16 cellular contexts compared by ENCODE assay signal in genomic region chr12:86675197-86675596, GRCh38.
DNase-seq lines count a peak whose midpoint lies in the region; ATAC-seq, FAIRE-seq and TF ChIP-seq lines count a peak whose summit lies in the region.
"Had no signal": no experiment of that assay in that cellular context is flagged by ENCODE, and none has a peak within 500 bp of the region (broad histone marks: within the 10 kb centered on the region; RNA-seq: fewer than 3 reads in every experiment).

No MANE protein-coding gene starts in this region.

- no peak overlapping the region for H2BK20ac ChIP-seq in H9 (ENCODE audit: low read depth, low read length, poor library complexity, severe bottlenecking)

- H3K23ac ChIP-seq in H9 (ENCODE audit: insufficient read length, low read depth, low read length), result no peak overlapping the region

- no peaks in the 10 kb centered on the region; a peak in 1 of 5 replicates for H3K9me3 Mint-ChIP-seq in H9

- H3K4me3 ChIP-seq in BE2C (ENCODE audit: low read depth, low read length) (no peak overlapping the region), endothelial cell of umbilical vein (replicated peaks in 1 of 3; ENCODE audit: insufficient read depth in 1 of 3, low read depth in 1 of 3, low read length in 3 of 3) (no peak overlapping the region), osteoblast (ENCODE audit: insufficient read depth, low read length) (no peak overlapping the region), spleen (no peak overlapping the region), heart right ventricle (no peak overlapping the region)
- H3K4me3 ChIP-seq: A549; BLaER1 treated with 17β-estradiol and CSF1 and Interleukin-3, amounts not matched to agents 10 nM and 100 nM; GM23248 had no signal

- no peak overlapping the region for H2BK120ac ChIP-seq in H9 (ENCODE audit: low read depth, low read length, poor library complexity, severe bottlenecking)

- no peaks in the 10 kb centered on the region for H4K20me1 ChIP-seq in H9 (ENCODE audit: control insufficient read depth, insufficient read depth, insufficient read length)
- no peaks in the 10 kb centered on the region for H4K20me1 ChIP-seq in endothelial cell of umbilical vein (replicated peaks; ENCODE audit: control insufficient read depth, extremely low read depth, insufficient read depth, low read length)
- H4K20me1 ChIP-seq in osteoblast (ENCODE audit: insufficient read depth, low read length), result no peaks in the 10 kb centered on the region
- H4K20me1 ChIP-seq: BLaER1 treated with 17β-estradiol and CSF1 and Interleukin-3, amounts not matched to agents 10 nM and 100 nM had no signal

- no peak overlapping the region for H4K91ac ChIP-seq in H9 (ENCODE audit: insufficient read length, low read depth, low read length)

- H3K36me3 Mint-ChIP-seq in H9 (ENCODE audit: insufficient read depth in 1 of 3, low read depth in 3 of 3), result no peaks in the 10 kb centered on the region; a peak in 1 of 7 replicates
- H3K36me3 Mint-ChIP-seq: CD4-positive, CD25-positive, alpha-beta regulatory T cell had no signal

- intact Hi-C loops in endothelial cell of umbilical vein (cut with micrococcal nuclease) (no loop called here), spleen (cut with DNase I; ENCODE audit: low total_unique reads) (no loop called here), heart right ventricle (cut with DNase I) (no loop called here)

- CTCF ChIA-PET in endothelial cell of umbilical vein (lab: Charles Lee), result no interaction called here

- no peaks in the 10 kb centered on the region for H3K36me3 ChIP-seq in BE2C
- no peaks in the 10 kb centered on the region for H3K36me3 ChIP-seq in endothelial cell of umbilical vein (ENCODE audit: control insufficient read depth in 2 of 2, extremely low read depth in 1 of 2, insufficient read depth in 2 of 2, low read length in 2 of 2)
- no peaks in the 10 kb centered on the region for H3K36me3 ChIP-seq in osteoblast (ENCODE audit: insufficient read depth, low read length)
- H3K36me3 ChIP-seq in spleen, result no peaks in the 10 kb centered on the region
- no peaks in the 10 kb centered on the region for H3K36me3 ChIP-seq in heart right ventricle
- H3K36me3 ChIP-seq: BLaER1 treated with 17β-estradiol and CSF1 and Interleukin-3, amounts not matched to agents 10 nM and 100 nM had no signal

- FAIRE-seq in endothelial cell of umbilical vein (lab: Jason Lieb, UNC), result no peak
- FAIRE-seq: A549, GM18507 had no signal

- H2BK5ac ChIP-seq in H9 (ENCODE audit: insufficient read length, low read length), result no peak overlapping the region

- H3K9ac ChIP-seq in H9 (ENCODE audit: extremely low read depth, insufficient read length, low read length), result no peak overlapping the region
- H3K9ac ChIP-seq in endothelial cell of umbilical vein (replicated peaks; ENCODE audit: extremely low read depth, insufficient read depth, low read length), result no peak overlapping the region
- H3K9ac ChIP-seq: BLaER1 treated with 17β-estradiol and CSF1 and Interleukin-3, amounts not matched to agents 10 nM and 100 nM; GM23248 had no signal

- H3K4me2 ChIP-seq in H9 (ENCODE audit: insufficient read depth, insufficient read length, low read length) (no peak overlapping the region), endothelial cell of umbilical vein (ENCODE audit: insufficient read depth, low read length) (no peak overlapping the region), osteoblast (ENCODE audit: insufficient read depth, low read length) (no peak overlapping the region)
- H3K4me2 ChIP-seq: A549; BLaER1 treated with 17β-estradiol and CSF1 and Interleukin-3, amounts not matched to agents 10 nM and 100 nM had no signal

- H3K27me3 ChIP-seq in BE2C (no peaks in the 10 kb centered on the region), H9 (ENCODE audit: insufficient read depth, low read length) (no peaks in the 10 kb centered on the region), endothelial cell of umbilical vein (ENCODE audit: control insufficient read depth in 2 of 2, insufficient read depth in 2 of 2, low read length in 2 of 2) (no peaks in the 10 kb centered on the region), osteoblast (ENCODE audit: insufficient read depth, low read length) (no peaks in the 10 kb centered on the region), spleen (replicated peaks in 1 of 7) (no peaks in the 10 kb centered on the region), heart right ventricle (no peaks in the 10 kb centered on the region)
- H3K27me3 ChIP-seq: BLaER1 treated with 17β-estradiol and CSF1 and Interleukin-3, amounts not matched to agents 10 nM and 100 nM had no signal

- H2AK5ac ChIP-seq in H9 (ENCODE audit: insufficient read length, low read length), result no peak overlapping the region

- no peaks in the 10 kb centered on the region for H3K9me1 ChIP-seq in endothelial cell of umbilical vein (replicated peaks; ENCODE audit: control insufficient read depth, extremely low read depth, insufficient read depth, low read length)

- dilution Hi-C loops in endothelial cell of umbilical vein (cut with MboI; ENCODE audit: extremely low pct_ligation_motif_present, low sequenced_read_pairs), result no loop called here

- H3K14ac ChIP-seq in H9 (ENCODE audit: insufficient read depth, low read length), result no peak overlapping the region

- no peaks in the 10 kb centered on the region for H3K79me1 ChIP-seq in H9 (ENCODE audit: insufficient read depth, low read depth, low read length, poor library complexity, severe bottlenecking)

- no peaks in the 10 kb centered on the region for H3K79me2 ChIP-seq in H9 (ENCODE audit: insufficient read depth, low read length)
- H3K79me2 ChIP-seq in endothelial cell of umbilical vein (ENCODE audit: control insufficient read depth, insufficient read depth, low read length), result no peaks in the 10 kb centered on the region
- no peaks in the 10 kb centered on the region for H3K79me2 ChIP-seq in osteoblast (ENCODE audit: insufficient read depth, low read length)

- TF ChIP-seq POLR2A in endothelial cell of umbilical vein (IDR thresholded peaks at IDR 0.05; ENCODE audit: low read depth, low read length) (no peak), spleen (IDR thresholded peaks at IDR 0.05) (no peak)

- H3T11ph ChIP-seq in H9 (ENCODE audit: low read length), result no peak overlapping the region

- peak overlapping the region; percentile 32 for H2AFZ ChIP-seq in H9 (ENCODE audit: low read length)
- peak overlapping the region; percentile 38 for H2AFZ ChIP-seq in endothelial cell of umbilical vein (ENCODE audit: low read depth, low read length)
- peak overlapping the region; percentile 36 for H2AFZ ChIP-seq in osteoblast (ENCODE audit: low read length)
- H2AFZ ChIP-seq: GM23248 had no signal

- H3K23me2 ChIP-seq in H9 (ENCODE audit: insufficient read length, low read depth, low read length, poor library complexity, severe bottlenecking), result no peaks in the 10 kb centered on the region

- POLR2A ChIA-PET in endothelial cell of umbilical vein (lab: Charles Lee), result no interaction called here

- no peaks in the 10 kb centered on the region for H3K9me3 ChIP-seq in BE2C
- no peaks in the 10 kb centered on the region for H3K9me3 ChIP-seq in H9 (ENCODE audit: control insufficient read depth, low read depth, low read length)
- no peaks in the 10 kb centered on the region for H3K9me3 ChIP-seq in endothelial cell of umbilical vein (replicated peaks; ENCODE audit: control insufficient read depth, insufficient read depth, low read length)
- no peaks in the 10 kb centered on the region for H3K9me3 ChIP-seq in osteoblast (ENCODE audit: low read depth, low read length)
- peaks cover 0 to 4% (median 0%) of the 10 kb centered on the region in 8 donors for H3K9me3 ChIP-seq in spleen
- peaks cover 0 to 2% (median 0%) of the 10 kb centered on the region in 11 donors for H3K9me3 ChIP-seq in heart right ventricle
- H3K9me3 ChIP-seq: A549; BLaER1 treated with 17β-estradiol and CSF1 and Interleukin-3, amounts not matched to agents 10 nM and 100 nM had no signal

- no peak for TF ChIP-seq CTCF in BE2C (IDR thresholded peaks at IDR 0.05; ENCODE audit: low read depth, low read length)
- TF ChIP-seq CTCF in H9 (conservative IDR thresholded peaks at IDR 0.05), result no peak
- no peak for TF ChIP-seq CTCF in endothelial cell of umbilical vein (IDR thresholded peaks at IDR 0.05; ENCODE audit: extremely low read depth in 1 of 2, insufficient read depth in 1 of 2, low read depth in 1 of 2, low read length in 2 of 2)
- no peak for TF ChIP-seq CTCF in osteoblast (IDR thresholded peaks at IDR 0.05; ENCODE audit: extremely low read depth, low read depth, low read length)
- TF ChIP-seq CTCF in spleen (IDR thresholded peaks at IDR 0.05 in 8 of 11, conservative IDR thresholded peaks at IDR 0.05 in 3 of 11), result no peak
- TF ChIP-seq CTCF in heart right ventricle (IDR thresholded peaks at IDR 0.05), result no peak

- DNase-seq in BE2C (peak; percentile 68), H9 (no peak), endothelial cell of umbilical vein (ENCODE audit: low read depth, low spot score) (no peak), osteoblast (ENCODE audit: insufficient read length, low spot score, missing footprints) (no peak), spleen (no peak), heart right ventricle (no peak)
- DNase-seq: AML-193; Calu3; CD4-positive, CD25-positive, alpha-beta regulatory T cell; DMS 273 treated with DMSO at 0.1 percent for 48 hours; GM23248; H7 had no signal

- H3K4ac ChIP-seq in H9 (ENCODE audit: low read depth, low read length), result no peak overlapping the region

- no peak overlapping the region for H4K8ac ChIP-seq in H9 (replicated peaks; ENCODE audit: insufficient read length, low read depth, low read length)

- H3K4me1 ChIP-seq in BE2C (peaks cover 9% of the 10 kb centered on the region), H9 (ENCODE audit: insufficient read depth, low read length) (no peaks in the 10 kb centered on the region), endothelial cell of umbilical vein (ENCODE audit: control insufficient read depth, extremely low read depth, insufficient read depth, low read length) (no peaks in the 10 kb centered on the region), osteoblast (ENCODE audit: insufficient read depth, low read length) (no peaks in the 10 kb centered on the region), spleen (no peaks in the 10 kb centered on the region), heart right ventricle (no peaks in the 10 kb centered on the region)
- H3K4me1 ChIP-seq: A549; BLaER1 treated with 17β-estradiol and CSF1 and Interleukin-3, amounts not matched to agents 10 nM and 100 nM had no signal

- no peak overlapping the region for H2BK15ac ChIP-seq in H9 (ENCODE audit: low read depth, low read length)

- no peak overlapping the region; a peak in 1 of 7 replicates for H3K27ac Mint-ChIP-seq in H9
- H3K27ac Mint-ChIP-seq: CD4-positive, CD25-positive, alpha-beta regulatory T cell had no signal

- no CpG with 5 or more reads among the region's 3 CpGs for WGBS in H9 (ENCODE audit: extremely low coverage, insufficient read length, low lambda C conversion rate)
- 59 to 72% (median 63%) methylated on average over 3 of the region's 3 CpGs for WGBS in spleen, 5 donors
- 55 to 56% methylated on average over 3 of the region's 3 CpGs for WGBS in heart right ventricle, 2 donors

- no peak overlapping the region for H3K18ac ChIP-seq in H9 (ENCODE audit: insufficient read length, low read depth, low read length)

- H3K56ac ChIP-seq in H9 (ENCODE audit: insufficient read length, low read depth, low read length), result no peak overlapping the region

- ATAC-seq in heart right ventricle, result no peak
- no peak for ATAC-seq in GM21526 (IDR thresholded peaks at IDR 0.05; ENCODE audit: low FRiP score, unreplicated experiment)
- ATAC-seq: A549 had no signal

- no peaks in the 10 kb centered on the region for H3K27me3 Mint-ChIP-seq in H9 (ENCODE audit: low read depth)
- H3K27me3 Mint-ChIP-seq: CD4-positive, CD25-positive, alpha-beta regulatory T cell had no signal

- BruUV-seq in endothelial cell of umbilical vein (replicated peaks; lab: Mats Ljungman, UMichigan), result no TSS peak

- H4K5ac ChIP-seq in H9 (ENCODE audit: insufficient read length, low read depth, low read length), result no peak overlapping the region

- H3K4me1 Mint-ChIP-seq in H9, result peaks cover 3 to 11% of the 10 kb centered on the region in 2 experiments; a peak in 3 of 4 replicates
- H3K4me1 Mint-ChIP-seq: CD4-positive, CD25-positive, alpha-beta regulatory T cell had no signal

- no peak overlapping the region for H2BK12ac ChIP-seq in H9 (ENCODE audit: insufficient read length, low read depth, low read length)

- H3K27ac ChIP-seq in H9 (ENCODE audit: insufficient read length, low read depth, low read length) (no peak overlapping the region), endothelial cell of umbilical vein (ENCODE audit: insufficient read depth, low read depth, low read length) (no peak overlapping the region), osteoblast (ENCODE audit: low read depth, low read length) (no peak overlapping the region), spleen (no peak overlapping the region), heart right ventricle (no peak overlapping the region)
- H3K27ac ChIP-seq: A549; BLaER1 treated with 17β-estradiol and CSF1 and Interleukin-3, amounts not matched to agents 10 nM and 100 nM; GM23248 had no signal

- H3K4me3 Mint-ChIP-seq in H9, result no peak overlapping the region
- H3K4me3 Mint-ChIP-seq: CD4-positive, CD25-positive, alpha-beta regulatory T cell had no signal
